11 cellular contexts compared by ENCODE assay signal in the genomic region with DNA sequence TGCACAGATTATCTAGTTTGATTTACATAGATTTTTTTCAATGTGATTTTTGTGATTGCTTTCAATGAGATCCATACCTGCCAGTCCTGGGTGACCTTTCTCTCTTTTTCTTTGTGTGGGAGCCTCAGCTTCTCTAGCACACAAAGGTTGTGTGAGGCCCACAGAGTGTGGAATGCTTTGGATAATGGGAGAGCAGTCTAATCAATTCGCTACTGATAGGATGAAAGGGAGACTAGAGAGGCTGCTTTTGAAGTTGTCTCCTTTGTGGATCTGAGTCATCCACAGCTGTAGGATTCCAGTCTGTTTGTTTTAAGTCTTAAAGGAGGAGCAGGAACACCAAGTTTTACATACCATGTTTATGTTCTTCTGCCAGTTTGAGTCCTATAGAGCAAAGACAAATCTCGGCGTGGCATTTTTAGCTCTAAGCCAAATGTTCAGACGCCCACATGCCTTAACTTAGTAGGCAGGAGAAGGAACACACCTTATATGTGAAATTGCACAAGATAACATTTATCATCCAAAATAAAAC.
A peak's percentile ranks its signal among the peaks of the same experiment; 100 is the strongest.
DNase-seq lines count a peak whose midpoint lies in the region; ATAC-seq and TF ChIP-seq lines count a peak whose summit lies in the region.
"Had no signal": no experiment of that assay in that cellular context is flagged by ENCODE, and none has a peak within 500 bp of the region (broad histone marks: within the 10 kb centered on the region; RNA-seq: fewer than 3 reads in every experiment).

No MANE protein-coding gene starts in this region.

- no peaks in the 10 kb centered on the region for H3K9me1 ChIP-seq in IMR-90 (ENCODE audit: insufficient read depth, low read length)

- H3K9me3 Mint-ChIP-seq in chondrocyte (ENCODE audit: low read depth) = no peaks in the 10 kb centered on the region
- H3K9me3 Mint-ChIP-seq: activated naive CD8-positive, alpha-beta T cell treated with anti-CD3 and anti-CD28 coated beads, Interleukin-2, amount 10 ng/mL, durations not matched to agents 7 days and 5 days had no signal

- H3K9me3 ChIP-seq in AG04450 (ENCODE audit: control insufficient read depth, insufficient read depth, low read length) (no peaks in the 10 kb centered on the region), IMR-90 (ENCODE audit: control insufficient read depth, insufficient read depth, low read length) (no peaks in the 10 kb centered on the region), WERI-Rb-1 (ENCODE audit: severe bottlenecking) (no peaks in the 10 kb centered on the region)
- H3K9me3 ChIP-seq: spleen had no signal

- no peak overlapping the region for H2AK9ac ChIP-seq in IMR-90 (replicated peaks; ENCODE audit: low read depth, low read length, poor library complexity)

- in situ Hi-C loops in IMR-90 (cut with MboI; ENCODE audit: low sequenced_read_pairs) = no loop called here

- 0 out of 2 replicates have a peak overlapping the region, but pooled peaks have one; percentile 57 for H2AK5ac ChIP-seq in IMR-90 (ENCODE audit: low read depth, low read length)

- no peak for TF ChIP-seq POLR2A in IMR-90 (IDR thresholded peaks at IDR 0.05; ENCODE audit: low read depth, low read length)

- DNase-seq in AG04450 (ENCODE audit: low read depth, low spot score) = peak; percentile 44
- peak; percentile 88 for DNase-seq in IMR-90
- no peak for DNase-seq in chondrocyte (ENCODE audit: low spot score)
- DNase-seq in left colon = no peak
- no peak for DNase-seq in WERI-Rb-1
- DNase-seq: activated naive CD8-positive, alpha-beta T cell treated with anti-CD3 and anti-CD28 coated beads, Interleukin-2, amount 10 ng/mL, durations not matched to agents 7 days and 5 days; spleen had no signal

- H4K8ac ChIP-seq in IMR-90 (ENCODE audit: low read depth in 2 of 2, low read length in 2 of 2) = peak overlapping the region in 1 of 2 experiments; percentile 51; a peak in 2 of 4 replicates

- ATAC-seq in IMR-90 (ENCODE audit: low read depth) (peak; percentile 94), left colon (peak; percentile 82), HG02981 (IDR thresholded peaks at IDR 0.05; ENCODE audit: unreplicated experiment) (no peak), HG03039 (IDR thresholded peaks at IDR 0.05; ENCODE audit: unreplicated experiment) (no peak), HG03135 (IDR thresholded peaks at IDR 0.05; ENCODE audit: unreplicated experiment) (no peak)

- no peaks in the 10 kb centered on the region for H3K36me3 Mint-ChIP-seq in chondrocyte (ENCODE audit: low read depth)
- H3K36me3 Mint-ChIP-seq: activated naive CD8-positive, alpha-beta T cell treated with anti-CD3 and anti-CD28 coated beads, Interleukin-2, amount 10 ng/mL, durations not matched to agents 7 days and 5 days had no signal

- H3K4me1 ChIP-seq in IMR-90 (ENCODE audit: control insufficient read depth, insufficient read depth, low read length) = peaks cover 5% of the 10 kb centered on the region
- H3K4me1 ChIP-seq: spleen had no signal

- H3K27me3 Mint-ChIP-seq in chondrocyte (ENCODE audit: low read depth) = no peaks in the 10 kb centered on the region
- H3K27me3 Mint-ChIP-seq: activated naive CD8-positive, alpha-beta T cell treated with anti-CD3 and anti-CD28 coated beads, Interleukin-2, amount 10 ng/mL, durations not matched to agents 7 days and 5 days had no signal

- no peak overlapping the region; the same call in 1 of the 2 replicates for H3K9ac ChIP-seq in IMR-90 (ENCODE audit: low read depth, low read length)

- intact Hi-C loops in IMR-90 (cut with micrococcal nuclease) = no loop called here
- intact Hi-C loops in left colon (cut with DNase I, micrococcal nuclease) = no loop called here

- H2AFZ ChIP-seq in IMR-90 (replicated peaks; ENCODE audit: low read length, poor library complexity) = peak overlapping the region; percentile 52

- no peaks in the 10 kb centered on the region for H3K36me3 ChIP-seq in IMR-90 (ENCODE audit: control insufficient read depth, insufficient read depth, low read length)
- no peaks in the 10 kb centered on the region for H3K36me3 ChIP-seq in WERI-Rb-1
- H3K36me3 ChIP-seq: spleen had no signal

- H3K14ac ChIP-seq in IMR-90 (replicated peaks; ENCODE audit: low read depth, low read length) = peak overlapping the region; percentile 47; the same call in 1 of the 2 replicates

- POLR2A ChIA-PET in AG04450 (lab: Yijun Ruan, JAX) = interaction anchor here (1.0 to 1.1 kb wide), 2 partner anchors 98 to 321 kb away, joined by 3 read pairs; no protein-coding TSS in a partner anchor
- POLR2A ChIA-PET in IMR-90 (lab: Charles Lee; ENCODE audit: unreplicated experiment) = no interaction called here

- H3K27me3 ChIP-seq in AG04450 (ENCODE audit: control insufficient read depth, insufficient read depth, low read length) = no peaks in the 10 kb centered on the region
- no peaks in the 10 kb centered on the region for H3K27me3 ChIP-seq in IMR-90 (ENCODE audit: control insufficient read depth, insufficient read depth, low read length)
- no peaks in the 10 kb centered on the region for H3K27me3 ChIP-seq in WERI-Rb-1 (ENCODE audit: insufficient read depth, low read depth, severe bottlenecking)
- H3K27me3 ChIP-seq: spleen had no signal

- H3K18ac ChIP-seq in IMR-90 (ENCODE audit: low read depth, low read length) = peak overlapping the region; percentile 53; the same call in 1 of the 2 replicates

- H3K4me3 ChIP-seq in AG04450 (ENCODE audit: low read depth, low read length) = peak overlapping the region; percentile 36
- peak overlapping the region; percentile 23; the same call in 1 of the 2 replicates for H3K4me3 ChIP-seq in IMR-90 (ENCODE audit: insufficient read depth, low read depth, low read length)
- no peak overlapping the region for H3K4me3 ChIP-seq in WERI-Rb-1 (ENCODE audit: low read depth, low read length)
- H3K4me3 ChIP-seq: spleen had no signal

- peak overlapping the region; percentile 73 for H2BK5ac ChIP-seq in IMR-90 (ENCODE audit: low read depth, low read length, poor library complexity, severe bottlenecking)

- no peak for TF ChIP-seq CTCF in AG04450 (IDR thresholded peaks at IDR 0.05; ENCODE audit: low read depth, low read length)
- TF ChIP-seq CTCF in IMR-90 (conservative IDR thresholded peaks at IDR 0.05; ENCODE audit: low read depth, low read length) = no peak
- TF ChIP-seq CTCF in chondrocyte (IDR thresholded peaks at IDR 0.05) = no peak
- TF ChIP-seq CTCF in WERI-Rb-1 (IDR thresholded peaks at IDR 0.05; ENCODE audit: low read depth, low read length) = no peak

- H3K27ac ChIP-seq in AG04450 (ENCODE audit: low read depth, low read length) (peak overlapping the region; percentile 53), IMR-90 (ENCODE audit: insufficient read depth, low read length) (no peak overlapping the region; the same call in 1 of the 2 replicates), WERI-Rb-1 (no peak overlapping the region)
- H3K27ac ChIP-seq: C4-2B, spleen had no signal

- peak overlapping the region; percentile 18; the same call in 1 of the 3 replicates for H2BK15ac ChIP-seq in IMR-90 (ENCODE audit: low read depth, low read length)

- H3K23ac ChIP-seq in IMR-90 (ENCODE audit: low read depth, low read length) = 0 out of 2 replicates have a peak overlapping the region, but pooled peaks have one; percentile 2

- H3K4ac ChIP-seq in IMR-90 (ENCODE audit: low read depth, low read length) = peak overlapping the region; percentile 65; the same call in 1 of the 2 replicates

- H2BK120ac ChIP-seq in IMR-90 (ENCODE audit: low read depth, low read length) = peak overlapping the region; percentile 89

- BruUV-seq in IMR-90 (replicated peaks; lab: Mats Ljungman, UMichigan) = no TSS peak

- H3K56ac ChIP-seq in IMR-90 (ENCODE audit: extremely low read depth, insufficient read depth, low read length) = peak overlapping the region; percentile 56; the same call in 1 of the 2 replicates

- peak overlapping the region; percentile 75 for H3K4me2 ChIP-seq in IMR-90 (ENCODE audit: low read depth, low read length)

- peaks cover 30% of the 10 kb centered on the region for H3K4me1 Mint-ChIP-seq in chondrocyte (ENCODE audit: low read depth)
- H3K4me1 Mint-ChIP-seq: activated naive CD8-positive, alpha-beta T cell treated with anti-CD3 and anti-CD28 coated beads, Interleukin-2, amount 10 ng/mL, durations not matched to agents 7 days and 5 days had no signal

- no peak overlapping the region for H4K5ac ChIP-seq in IMR-90 (ENCODE audit: low read depth, low read length)

- H3K27ac Mint-ChIP-seq in chondrocyte (ENCODE audit: unreplicated experiment) = peak overlapping the region; percentile 80
- H3K27ac Mint-ChIP-seq: activated naive CD8-positive, alpha-beta T cell treated with anti-CD3 and anti-CD28 coated beads, Interleukin-2, amount 10 ng/mL, durations not matched to agents 7 days and 5 days had no signal

- WGBS in IMR-90 (ENCODE audit: extremely low coverage in 2 of 2, insufficient read length in 1 of 2), 2 experiments = no CpG with 5 or more reads among the region's 4 CpGs

- peak overlapping the region; percentile 40; the same call in 1 of the 2 replicates for H4K91ac ChIP-seq in IMR-90 (ENCODE audit: insufficient read depth, low read depth, low read length)

- peak overlapping the region; percentile 83 for H2BK20ac ChIP-seq in IMR-90 (ENCODE audit: low read depth, low read length)

- no peak for TF ChIP-seq RAD21 in IMR-90 (IDR thresholded peaks at IDR 0.05; ENCODE audit: low read length)

- H3K79me1 ChIP-seq in IMR-90 (ENCODE audit: low read depth in 1 of 2, low read length in 2 of 2) = no peaks in the 10 kb centered on the region

- H3K4me3 Mint-ChIP-seq in chondrocyte (ENCODE audit: unreplicated experiment) = no peak overlapping the region
- H3K4me3 Mint-ChIP-seq: activated naive CD8-positive, alpha-beta T cell treated with anti-CD3 and anti-CD28 coated beads, Interleukin-2, amount 10 ng/mL, durations not matched to agents 7 days and 5 days had no signal

- CTCF ChIA-PET in AG04450 (lab: Charles Lee) (interaction anchor here (0.6 to 3.2 kb wide), 4 partner anchors 100 to 333 kb away, joined by 4 to 14 read pairs (median 7); partner anchors contain the start of gene ARL4A), IMR-90 (lab: Yijun Ruan, JAX) (interaction anchor here (0.6 kb wide), 1 partner anchor 47 kb away, joined by 3 read pairs; no protein-coding TSS in a partner anchor)

- no peaks in the 10 kb centered on the region for H4K20me1 ChIP-seq in IMR-90 (ENCODE audit: insufficient read depth, low read length)

- dilution Hi-C loops in IMR-90 (cut with HindIII; ENCODE audit: low sequenced_read_pairs, unreplicated experiment) = no loop called here

TF ChIP-seq in IMR-90, 13 proteins besides CTCF, POLR2A, EP300 and RAD21:
- TF ChIP-seq FOS (IDR thresholded peaks at IDR 0.05; ENCODE audit: low read depth, low read length) (peak; percentile 34; the same call in 1 of the 2 replicates), SMC3 (IDR thresholded peaks at IDR 0.05; ENCODE audit: low read depth, low read length) (no peak), CEBPB (IDR thresholded peaks at IDR 0.05; ENCODE audit: low read depth, low read length) (peak; percentile 49; the same call in 1 of the 2 replicates), MAFK (IDR thresholded peaks at IDR 0.05; ENCODE audit: low read depth, low read length) (no peak), RCOR1 (IDR thresholded peaks at IDR 0.05; ENCODE audit: insufficient replicate concordance, low read length) (peak; percentile 27), MAZ (IDR thresholded peaks at IDR 0.05; ENCODE audit: borderline replicate concordance, low read depth, low read length) (no peak)

Comparison
In these comparisons a context has a peak if more than half of its experiments do, and no peak if none do; other contexts are left out.
1. DNase-seq: peak in AG04450 (single experiment) and IMR-90 (single experiment); none in chondrocyte (single experiment), left colon (0 of 2) and WERI-Rb-1 (single experiment).
2. ATAC-seq: peak in IMR-90 (single experiment) and left colon (single experiment); none in HG02981 (single experiment), HG03039 (single experiment) and HG03135 (single experiment).